11 cellular contexts compared by ENCODE assay signal in the genomic region with DNA sequence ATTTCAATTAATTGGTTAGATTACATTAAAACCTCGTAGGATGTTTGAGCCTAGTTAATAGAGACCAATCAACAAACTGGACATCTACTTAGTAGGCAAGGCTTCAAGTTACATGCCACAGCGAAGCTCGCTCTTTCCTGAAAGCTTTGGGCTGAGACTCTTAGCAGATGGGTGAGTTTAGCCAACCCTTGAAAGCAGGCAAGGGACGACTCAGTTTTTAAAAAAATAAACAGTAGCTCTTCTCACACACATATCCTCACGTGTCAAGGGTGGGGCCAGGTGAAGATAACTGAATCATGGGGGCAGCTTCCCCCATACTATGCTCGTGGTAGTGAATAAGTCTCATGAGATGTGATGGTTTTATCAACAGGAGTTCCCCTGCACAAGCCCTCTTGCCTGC. TPM values are rescaled to one million over a fixed set of nuclear protein-coding genes. Genes with fewer than 3 reads are reported as not detected.
DNase-seq lines count a peak whose midpoint lies in the region; ATAC-seq and TF ChIP-seq lines count a peak whose summit lies in the region.
"Had no signal": no experiment of that assay in that cellular context is flagged by ENCODE, and none has a peak within 500 bp of the region (broad histone marks: within the 10 kb centered on the region; RNA-seq: fewer than 3 reads in every experiment).

No MANE protein-coding gene starts in this region.

- DNase-seq in activated CD4-positive, alpha-beta T cell treated with anti-CD3 and anti-CD28 coated beads, Interleukin-2, amount 10 ng/mL, durations not matched to agents 7 days and 5 days: no peak
- DNase-seq in activated CD4-positive, alpha-beta T cell treated with anti-CD3 and anti-CD28 coated beads for 1 hour: no peak
- DNase-seq in T-helper 17 cell (no peak), foreskin keratinocyte (peak in 1 of 2 donors; percentile 34), stomach (no peak), left lobe of liver (ENCODE audit: low spot score) (no peak)
- DNase-seq: DMS79, NCI-H1417 treated with DMSO at 0.1 percent for 48 hours had no signal

- no peaks in the 10 kb centered on the region for H3K27me3 ChIP-seq in foreskin keratinocyte
- no peaks in the 10 kb centered on the region for H3K27me3 ChIP-seq in stomach

- no peak for TF ChIP-seq POLR2A in stomach (IDR thresholded peaks at IDR 0.05)

- H3K9me3 Mint-ChIP-seq in activated CD4-positive, alpha-beta T cell treated with anti-CD3 and anti-CD28 coated beads, Interleukin-2, amount 10 ng/mL, durations not matched to agents 7 days and 5 days: no peaks in the 10 kb centered on the region

- H3K9me3 ChIP-seq in T-helper 17 cell (ENCODE audit: control insufficient read depth, low read length, poor library complexity, severe bottlenecking) (no peaks in the 10 kb centered on the region), stomach (no peaks in the 10 kb centered on the region)

- H3K4me1 ChIP-seq in foreskin keratinocyte (peaks cover 8% of the 10 kb centered on the region), stomach (peaks cover 6 to 34% (median 22%) of the 10 kb centered on the region in 4 donors)

- intact Hi-C loops in stomach (cut with DNase I; ENCODE audit: low total_unique reads): no loop called here

- POLR2A ChIA-PET in activated CD4-positive, alpha-beta T cell treated with anti-CD3 and anti-CD28 coated beads, Interleukin-2, amount 10 ng/mL, durations not matched to agents 7 days and 5 days (lab: Charles Lee): interaction anchor here (1.5 kb wide), 1 partner anchor 40 kb away, joined by 13 read pairs; a partner anchor contains a TSS

- CTCF ChIA-PET in activated CD4-positive, alpha-beta T cell treated with anti-CD3 and anti-CD28 coated beads, Interleukin-2, amount 10 ng/mL, durations not matched to agents 7 days and 5 days (lab: Charles Lee): interaction anchor here (0.9 to 2.6 kb wide), 2 partner anchors 22 to 68 kb away, joined by 3 to 10 read pairs; no protein-coding TSS in a partner anchor

- TF ChIP-seq EP300 in stomach (IDR thresholded peaks at IDR 0.05): no peak

- no peak for TF ChIP-seq CTCF in foreskin keratinocyte (conservative IDR thresholded peaks at IDR 0.05)
- TF ChIP-seq CTCF in stomach (IDR thresholded peaks at IDR 0.05): no peak

- ATAC-seq in T-helper 17 cell: no peak
- ATAC-seq in foreskin keratinocyte: peak; percentile 30
- no peak for ATAC-seq in HG02759 (IDR thresholded peaks at IDR 0.05; ENCODE audit: unreplicated experiment)
- ATAC-seq in HG03280 (IDR thresholded peaks at IDR 0.05; ENCODE audit: unreplicated experiment): no peak
- no peak for ATAC-seq in left lobe of liver

- H3K27me3 Mint-ChIP-seq in activated CD4-positive, alpha-beta T cell treated with anti-CD3 and anti-CD28 coated beads, Interleukin-2, amount 10 ng/mL, durations not matched to agents 7 days and 5 days: no peaks in the 10 kb centered on the region
- no peaks in the 10 kb centered on the region for H3K27me3 Mint-ChIP-seq in T-helper 17 cell

- H3K27ac Mint-ChIP-seq in activated CD4-positive, alpha-beta T cell treated with anti-CD3 and anti-CD28 coated beads, Interleukin-2, amount 10 ng/mL, durations not matched to agents 7 days and 5 days: peak overlapping the region; percentile 89
- H3K27ac Mint-ChIP-seq in T-helper 17 cell: no peak overlapping the region

- WGBS in stomach, 5 donors: 22 to 28% (median 24%) methylated on average over 6 of the region's 6 CpGs

- peaks cover 56% of the 10 kb centered on the region for H3K4me1 Mint-ChIP-seq in activated CD4-positive, alpha-beta T cell treated with anti-CD3 and anti-CD28 coated beads, Interleukin-2, amount 10 ng/mL, durations not matched to agents 7 days and 5 days
- H3K4me1 Mint-ChIP-seq in T-helper 17 cell: peaks cover 41% of the 10 kb centered on the region

- H3K27ac ChIP-seq in foreskin keratinocyte (no peak overlapping the region), stomach (no peak overlapping the region)
- H3K27ac ChIP-seq: epithelial cell of prostate had no signal

- peak overlapping the region; percentile 89 for H3K4me3 Mint-ChIP-seq in activated CD4-positive, alpha-beta T cell treated with anti-CD3 and anti-CD28 coated beads, Interleukin-2, amount 10 ng/mL, durations not matched to agents 7 days and 5 days
- H3K4me3 Mint-ChIP-seq in T-helper 17 cell: peak overlapping the region; percentile 100

- peaks cover 51% of the 10 kb centered on the region for H3K36me3 Mint-ChIP-seq in activated CD4-positive, alpha-beta T cell treated with anti-CD3 and anti-CD28 coated beads, Interleukin-2, amount 10 ng/mL, durations not matched to agents 7 days and 5 days (ENCODE audit: low read depth)
- peaks cover 4% of the 10 kb centered on the region for H3K36me3 Mint-ChIP-seq in T-helper 17 cell (ENCODE audit: low read depth)

- H3K4me3 ChIP-seq in stomach: peak overlapping the region; percentile 62 to 99 (median 78)

- no peaks in the 10 kb centered on the region for H3K36me3 ChIP-seq in stomach

RNA-seq across cellular contexts. Expression of a gene that starts 0.8 kb away (rescaled TPM):
- total RNA-seq in activated CD4-positive, alpha-beta T cell treated with anti-CD3 and anti-CD28 coated beads, Interleukin-2, amount 10 ng/mL, durations not matched to agents 7 days and 5 days: 10 to 100 TPM; 23.9 to 26.3 TPM
- 1 to 10 TPM; 2.9 to 4.5 TPM for total RNA-seq in T-helper 17 cell
- total RNA-seq in foreskin keratinocyte: 8.1 and 11.3 TPM in 2 replicates
- polyA plus RNA-seq in foreskin keratinocyte: 10.3 and 14.2 TPM in 2 replicates
- 1 to 10 TPM in 2 of 5 donors, not detected in 3; 1.8 to 4.0 TPM for total RNA-seq in stomach
- 1 to 10 TPM; 1.8 to 2.6 (median 2.0) TPM for polyA plus RNA-seq in stomach
- total RNA-seq in left lobe of liver: not detected

RNA-seq across cellular contexts. Expression of a gene that starts 40.3 kb away (rescaled TPM):
- 100 to 1,000 TPM; 147 to 164 TPM for total RNA-seq in activated CD4-positive, alpha-beta T cell treated with anti-CD3 and anti-CD28 coated beads, Interleukin-2, amount 10 ng/mL, durations not matched to agents 7 days and 5 days
- 100 to 1,000 TPM; 492 to 543 TPM for total RNA-seq in T-helper 17 cell
- total RNA-seq in foreskin keratinocyte: 98.1 and 106 TPM in 2 replicates
- 17.6 and 21.7 TPM in 2 replicates for polyA plus RNA-seq in foreskin keratinocyte
- 100 to 1,000 TPM; 137 to 294 (median 172) TPM for total RNA-seq in stomach
- 10 to 100 TPM; 12.8 to 17.7 (median 16.2) TPM for polyA plus RNA-seq in stomach
- 32.6 TPM for total RNA-seq in left lobe of liver
